18 cellular contexts compared by ENCODE assay signal in genomic region chr6:160085226-160085625, GRCh38.
"Had no signal": no experiment of that assay in that cellular context is flagged by ENCODE, and none has a peak within 500 bp of the region (broad histone marks: within the 10 kb centered on the region; RNA-seq: fewer than 3 reads in every experiment).

No MANE protein-coding gene starts in this region.

- DNase-seq: activated CD4-positive, alpha-beta T cell treated with anti-CD3 and anti-CD28 coated beads, Interleukin-2, amount 50 U/mL, for 4 hours; activated gamma-delta T cell; adrenal gland; central memory CD4-positive, alpha-beta T cell; effector memory CD8-positive, alpha-beta T cell; kidney glomerular epithelial cell; naive thymus-derived CD8-positive, alpha-beta T cell; nucleus accumbens; stimulated activated CD4-positive, alpha-beta T cell treated with anti-CD3 and anti-CD28 coated beads, Interleukin-12 subunit alpha, Interleukin-12 subunit beta, amount 100 ng/mL, for 4 hours; stimulated activated CD4-positive, alpha-beta T cell treated with anti-CD3 and anti-CD28 coated beads, Interleukin-2, amount 100 ng/mL, for 48 hours; T-helper 1 cell; uterus had no signal

- ATAC-seq: naive thymus-derived CD8-positive, alpha-beta T cell; Right ventricle myocardium inferior had no signal

- H3K27me3 Mint-ChIP-seq: dendritic cell treated with granulocyte-macrophage colony-stimulating factor and Interleukin-4, amounts not matched to agents 40 ng/mL and 50 ng/mL, for 4 days; effector memory CD8-positive, alpha-beta T cell; naive thymus-derived CD8-positive, alpha-beta T cell had no signal

- H3K9me3 Mint-ChIP-seq: dendritic cell treated with granulocyte-macrophage colony-stimulating factor and Interleukin-4, amounts not matched to agents 40 ng/mL and 50 ng/mL, for 4 days; effector memory CD8-positive, alpha-beta T cell; naive thymus-derived CD8-positive, alpha-beta T cell had no signal

- H3K4me3 Mint-ChIP-seq: dendritic cell treated with granulocyte-macrophage colony-stimulating factor and Interleukin-4, amounts not matched to agents 40 ng/mL and 50 ng/mL, for 4 days; naive thymus-derived CD8-positive, alpha-beta T cell; WTC11 had no signal

- H3K27ac Mint-ChIP-seq: dendritic cell treated with granulocyte-macrophage colony-stimulating factor and Interleukin-4, amounts not matched to agents 40 ng/mL and 50 ng/mL, for 4 days; WTC11 had no signal

- H3K4me1 Mint-ChIP-seq: WTC11 had no signal

- H3K4me3 ChIP-seq: adrenal gland, hepatocyte, lung, SK-N-MC, uterus had no signal
